In the genomic region with DNA sequence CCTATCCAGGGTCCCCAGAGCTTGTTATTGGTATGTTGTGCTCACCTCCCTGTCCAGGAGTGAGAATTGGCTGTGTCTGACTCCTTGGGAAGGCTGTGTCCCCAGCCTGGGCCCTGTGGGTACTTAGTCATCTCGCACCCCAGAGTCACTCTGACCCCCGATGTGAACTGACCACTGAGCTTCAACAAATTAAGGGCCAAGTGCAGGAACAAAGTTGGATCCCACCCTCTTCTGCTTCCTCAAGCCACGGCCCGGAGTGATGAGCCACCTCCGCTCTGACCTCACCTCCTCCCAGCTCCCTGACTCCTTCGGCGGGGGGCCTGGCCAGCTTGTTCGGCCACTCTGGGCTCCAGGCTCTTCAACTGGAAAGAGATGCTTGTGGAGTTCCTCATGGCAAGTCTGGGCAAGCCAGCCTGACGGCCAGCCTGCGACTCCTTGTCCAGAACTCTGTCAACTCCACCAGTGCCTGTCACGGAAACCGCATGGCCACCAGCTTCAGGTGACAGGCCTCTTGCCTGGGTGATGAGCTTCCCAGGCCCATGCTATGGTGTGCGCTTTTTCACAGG, we compare ENCODE assay signal across 22 cellular contexts. TPM values are rescaled to one million over a fixed set of nuclear protein-coding genes. Genes with fewer than 3 reads are reported as not detected.
DNase-seq lines count a peak whose midpoint lies in the region; ATAC-seq and TF ChIP-seq lines count a peak whose summit lies in the region.
"Had no signal": no experiment of that assay in that cellular context is flagged by ENCODE, and none has a peak within 500 bp of the region (broad histone marks: within the 10 kb centered on the region; RNA-seq: fewer than 3 reads in every experiment).

No MANE protein-coding gene starts in this region.

- no peak overlapping the region for H3K4me3 Mint-ChIP-seq in natural killer cell treated with Interleukin-12 subunit alpha and Interleukin-12 subunit beta and Interleukin-15 and Interleukin-18, amount 100 ng/mL, for 72 hours
- H3K4me3 Mint-ChIP-seq in natural killer cell = no peak overlapping the region
- no peak overlapping the region for H3K4me3 Mint-ChIP-seq in osteocyte (ENCODE audit: unreplicated experiment)
- H3K4me3 Mint-ChIP-seq: activated CD8-positive, alpha-beta T cell treated with anti-CD3 and anti-CD28 coated beads, Interleukin-2, amount 10 ng/mL, durations not matched to agents 7 days and 5 days; T-cell had no signal

- no peak for TF ChIP-seq CTCF in natural killer cell (IDR thresholded peaks at IDR 0.05)
- no peak for TF ChIP-seq CTCF in osteocyte (IDR thresholded peaks at IDR 0.05)

- no peaks in the 10 kb centered on the region for H3K9me3 Mint-ChIP-seq in natural killer cell treated with Interleukin-12 subunit alpha and Interleukin-12 subunit beta and Interleukin-15 and Interleukin-18, amount 100 ng/mL, for 72 hours
- H3K9me3 Mint-ChIP-seq in natural killer cell (no peaks in the 10 kb centered on the region), osteocyte (ENCODE audit: unreplicated experiment) (no peaks in the 10 kb centered on the region)
- H3K9me3 Mint-ChIP-seq: T-cell had no signal

- H3K4me1 Mint-ChIP-seq in natural killer cell treated with Interleukin-12 subunit alpha and Interleukin-12 subunit beta and Interleukin-15 and Interleukin-18, amount 100 ng/mL, for 72 hours (ENCODE audit: low read depth in 2 of 2) = peaks cover 19 to 21% of the 10 kb centered on the region in 2 donors
- H3K4me1 Mint-ChIP-seq in natural killer cell (peaks cover 5 to 15% of the 10 kb centered on the region in 2 donors), osteocyte (ENCODE audit: unreplicated experiment) (peaks cover 31% of the 10 kb centered on the region)

- intact Hi-C loops in natural killer cell (cut with micrococcal nuclease) = no loop called here
- intact Hi-C loops in left colon (cut with DNase I, micrococcal nuclease) = no loop called here

- H3K36me3 Mint-ChIP-seq in natural killer cell treated with Interleukin-12 subunit alpha and Interleukin-12 subunit beta and Interleukin-15 and Interleukin-18, amount 100 ng/mL, for 72 hours = no peaks in the 10 kb centered on the region
- H3K36me3 Mint-ChIP-seq in natural killer cell (no peaks in the 10 kb centered on the region), osteocyte (ENCODE audit: unreplicated experiment) (no peaks in the 10 kb centered on the region)
- H3K36me3 Mint-ChIP-seq: CD14-positive monocyte, T-cell had no signal

- peak overlapping the region; percentile 60 for H3K27ac ChIP-seq in epithelial cell of prostate
- H3K27ac ChIP-seq: HL-60 had no signal

- H3K27me3 Mint-ChIP-seq in natural killer cell treated with Interleukin-12 subunit alpha and Interleukin-12 subunit beta and Interleukin-15 and Interleukin-18, amount 100 ng/mL, for 72 hours = no peaks in the 10 kb centered on the region
- H3K27me3 Mint-ChIP-seq in natural killer cell (ENCODE audit: low read depth in 2 of 2) (no peaks in the 10 kb centered on the region), osteocyte (ENCODE audit: unreplicated experiment) (peaks cover 2% of the 10 kb centered on the region)
- H3K27me3 Mint-ChIP-seq: T-cell had no signal

- ATAC-seq in natural killer cell treated with Interleukin-12 subunit alpha and Interleukin-12 subunit beta and Interleukin-15 and Interleukin-18, amount 100 ng/mL, for 72 hours = no peak
- ATAC-seq in natural killer cell (no peak), left colon (no peak)
- ATAC-seq: activated CD8-positive, alpha-beta T cell treated with anti-CD3 and anti-CD28 coated beads, Interleukin-2, amount 10 ng/mL, durations not matched to agents 7 days and 5 days; T-cell had no signal

- peak; percentile 46 for DNase-seq in natural killer cell treated with Interleukin-12 subunit alpha and Interleukin-12 subunit beta and Interleukin-15 and Interleukin-18, amount 100 ng/mL, for 72 hours (ENCODE audit: low spot score)
- DNase-seq in natural killer cell = no peak
- DNase-seq in epithelial cell of prostate (ENCODE audit: low read depth, low spot score) = no peak
- DNase-seq in osteocyte (ENCODE audit: extremely low spot score, unreplicated experiment) = no peak
- DNase-seq in mucosa of gallbladder (ENCODE audit: low spot score) = no peak
- DNase-seq in left colon = no peak
- DNase-seq in NCI-H2081 (lab: John Stamatoyannopoulos, UW) = no peak
- no peak for DNase-seq in medulla oblongata (ENCODE audit: extremely low spot score)
- DNase-seq: activated CD8-positive, alpha-beta T cell treated with anti-CD3 and anti-CD28 coated beads, Interleukin-2, amount 10 ng/mL, durations not matched to agents 7 days and 5 days; caudate nucleus; DMS79; GM23248; KBM-7; NCI-H1048; NCI-H2171; NCI-H774; RPMI8226; small intestine; T-cell had no signal

- no peak overlapping the region for H3K27ac Mint-ChIP-seq in natural killer cell treated with Interleukin-12 subunit alpha and Interleukin-12 subunit beta and Interleukin-15 and Interleukin-18, amount 100 ng/mL, for 72 hours
- H3K27ac Mint-ChIP-seq in natural killer cell = no peak overlapping the region
- peak overlapping the region; percentile 23 for H3K27ac Mint-ChIP-seq in osteocyte (ENCODE audit: unreplicated experiment)
- H3K27ac Mint-ChIP-seq: activated CD8-positive, alpha-beta T cell treated with anti-CD3 and anti-CD28 coated beads, Interleukin-2, amount 10 ng/mL, durations not matched to agents 7 days and 5 days; T-cell had no signal

RNA-seq across cellular contexts. Expression of a gene that starts 22.3 kb away (rescaled TPM):
- total RNA-seq in natural killer cell treated with Interleukin-12 subunit alpha and Interleukin-12 subunit beta and Interleukin-15 and Interleukin-18, amount 100 ng/mL, for 72 hours = 100 to 1,000 TPM; 158 to 216 TPM
- 100 to 1,000 TPM; 225 to 272 (median 229) TPM for total RNA-seq in natural killer cell
- 206 and 209 TPM in 2 replicates for total RNA-seq in osteocyte
- total RNA-seq in mucosa of gallbladder = 263 TPM
- total RNA-seq in left colon = 100 to 1,000 TPM; 160 to 169 TPM

RNA-seq across cellular contexts. Expression of a gene that starts 48.1 kb away (rescaled TPM):
- 1 to 10 TPM in 1 of 2 donors, not detected in 1; 2.3 TPM for total RNA-seq in natural killer cell treated with Interleukin-12 subunit alpha and Interleukin-12 subunit beta and Interleukin-15 and Interleukin-18, amount 100 ng/mL, for 72 hours
- total RNA-seq in natural killer cell = 1 to 10 TPM in 1 of 3 donors, under 1 TPM in 2; 0.70 to 7.7 (median 0.89) TPM
- total RNA-seq in osteocyte = not detected in 2 replicates
- total RNA-seq in mucosa of gallbladder = 0.32 TPM
- 1 to 10 TPM in 1 of 2 donors, under 1 TPM in 1; 0.79 to 1.4 TPM for total RNA-seq in left colon
- total RNA-seq: activated CD8-positive, alpha-beta T cell treated with anti-CD3 and anti-CD28 coated beads, Interleukin-2, amount 10 ng/mL, durations not matched to agents 7 days and 5 days; GM23248; kidney epithelial cell had no signal
